ENCODE assay signal across 31 cellular contexts in the genomic region with DNA sequence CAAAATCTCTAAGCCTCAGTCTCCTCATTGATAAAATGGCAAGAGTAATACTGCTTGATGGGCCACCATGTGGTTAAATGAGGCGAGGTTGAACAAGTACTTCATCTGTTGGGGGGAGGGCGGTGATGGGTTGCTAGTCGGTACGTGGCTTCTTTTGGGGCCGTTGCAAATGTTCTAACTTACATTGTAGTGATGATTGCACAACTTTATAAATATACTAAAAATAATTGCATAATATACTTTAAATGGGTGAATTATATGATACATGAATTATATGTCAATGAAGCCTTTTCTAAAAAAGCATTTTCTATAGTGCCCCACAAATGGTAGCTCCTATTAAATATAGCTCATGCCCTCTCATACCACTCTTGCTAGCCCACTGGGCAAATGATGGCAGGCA. TPM values are rescaled to one million over a fixed set of nuclear protein-coding genes. Genes with fewer than 3 reads are reported as not detected.
DNase-seq lines count a peak whose midpoint lies in the region; ATAC-seq, FAIRE-seq and TF ChIP-seq lines count a peak whose summit lies in the region.
"Had no signal": no experiment of that assay in that cellular context is flagged by ENCODE, and none has a peak within 500 bp of the region (broad histone marks: within the 10 kb centered on the region; RNA-seq: fewer than 3 reads in every experiment).

No MANE protein-coding gene starts in this region.

- H2BK5ac ChIP-seq in IMR-90 (ENCODE audit: low read depth, low read length, poor library complexity, severe bottlenecking) = no peak overlapping the region

- H3K9me1 ChIP-seq in IMR-90 (ENCODE audit: insufficient read depth, low read length) = no peaks in the 10 kb centered on the region
- no peaks in the 10 kb centered on the region for H3K9me1 ChIP-seq in K562 (ENCODE audit: control insufficient read depth, insufficient read depth, low read length)

- no peaks in the 10 kb centered on the region for H3K27me3 ChIP-seq in IMR-90 (ENCODE audit: control insufficient read depth, insufficient read depth, low read length)
- peaks cover 0 to 17% of the 10 kb centered on the region in 2 experiments; a peak in 4 of 5 replicates for H3K27me3 ChIP-seq in K562 (ENCODE audit: control insufficient read depth in 2 of 2, insufficient read depth in 2 of 2, low read length in 2 of 2)
- no peaks in the 10 kb centered on the region for H3K27me3 ChIP-seq in esophagus muscularis mucosa
- H3K27me3 ChIP-seq: BE2C, BLaER1 had no signal

- H3K79me1 ChIP-seq in IMR-90 (ENCODE audit: low read depth in 1 of 2, low read length in 2 of 2) = no peaks in the 10 kb centered on the region

- no peak overlapping the region for H4K91ac ChIP-seq in IMR-90 (ENCODE audit: insufficient read depth, low read depth, low read length)

- TF ChIP-seq POLR2A in IMR-90 (IDR thresholded peaks at IDR 0.05; ENCODE audit: low read depth, low read length) = no peak
- TF ChIP-seq POLR2A in K562 (conservative IDR thresholded peaks at IDR 0.05) = no peak
- TF ChIP-seq POLR2A in esophagus muscularis mucosa (IDR thresholded peaks at IDR 0.05; ENCODE audit: low read depth) = no peak

- no peak overlapping the region for H2BK15ac ChIP-seq in IMR-90 (ENCODE audit: low read depth, low read length)

- POLR2A ChIA-PET in IMR-90 (lab: Charles Lee; ENCODE audit: unreplicated experiment) = no interaction called here
- POLR2A ChIA-PET in K562 (lab: Yijun Ruan, JAX) = interaction anchor here (0.9 kb wide), 1 partner anchor 17 kb away, joined by 4 read pairs; no protein-coding TSS in a partner anchor

- no peak overlapping the region for H2AK5ac ChIP-seq in IMR-90 (ENCODE audit: low read depth, low read length)

- no peak overlapping the region for H4K8ac ChIP-seq in IMR-90 (ENCODE audit: low read depth in 2 of 2, low read length in 2 of 2)

- H3K79me2 ChIP-seq in K562 (ENCODE audit: control insufficient read depth, insufficient read depth, low read length) = no peaks in the 10 kb centered on the region

- FAIRE-seq in K562 (lab: Jason Lieb, UNC) = no peak
- FAIRE-seq: A204.1, G401.6, GM12891, GM19239 had no signal

- H3K4me3 ChIP-seq in IMR-90 (ENCODE audit: insufficient read depth, low read depth, low read length) = no peak overlapping the region
- no peak overlapping the region for H3K4me3 ChIP-seq in K562
- H3K4me3 ChIP-seq in esophagus muscularis mucosa = no peak overlapping the region
- H3K4me3 ChIP-seq: BLaER1 had no signal

- no peak overlapping the region for H3K27ac Mint-ChIP-seq in osteocyte (ENCODE audit: unreplicated experiment)
- H3K27ac Mint-ChIP-seq: CD14-positive monocyte; CD4-positive, alpha-beta memory T cell; CD4-positive, CD25-positive, alpha-beta regulatory T cell had no signal

- no peak for ATAC-seq in IMR-90 (ENCODE audit: low read depth)
- ATAC-seq in K562 = no peak

- in situ Hi-C loops in IMR-90 (cut with MboI; ENCODE audit: low sequenced_read_pairs) = no loop called here
- in situ Hi-C loops in K562 (cut with MboI) = no loop called here
- in situ Hi-C loops in G401 (cut with HindIII; ENCODE audit: low sequenced_read_pairs) = no loop called here

- H3K9ac ChIP-seq in IMR-90 (ENCODE audit: low read depth, low read length) = no peak overlapping the region
- H3K9ac ChIP-seq in K562 (ENCODE audit: insufficient read depth in 1 of 2, low read depth in 2 of 2, low read length in 2 of 2) = no peak overlapping the region
- H3K9ac ChIP-seq: BLaER1 had no signal

- H3K23ac ChIP-seq in IMR-90 (ENCODE audit: low read depth, low read length) = no peak overlapping the region

- H2BK20ac ChIP-seq in IMR-90 (ENCODE audit: low read depth, low read length) = no peak overlapping the region

- no peak overlapping the region for H3K4ac ChIP-seq in IMR-90 (ENCODE audit: low read depth, low read length)

- TF ChIP-seq EP300 in K562 (IDR thresholded peaks at IDR 0.05; ENCODE audit: low read length) (no peak), esophagus muscularis mucosa (IDR thresholded peaks at IDR 0.05) (no peak)

- no peak overlapping the region for H2BK120ac ChIP-seq in IMR-90 (ENCODE audit: low read depth, low read length)

- H3K18ac ChIP-seq in IMR-90 (ENCODE audit: low read depth, low read length) = no peak overlapping the region

- H3K4me3 Mint-ChIP-seq in osteocyte (ENCODE audit: unreplicated experiment) = no peak overlapping the region
- H3K4me3 Mint-ChIP-seq: CD14-positive monocyte; CD4-positive, alpha-beta memory T cell; CD4-positive, CD25-positive, alpha-beta regulatory T cell; CD8-positive, alpha-beta memory T cell had no signal

- no peaks in the 10 kb centered on the region for H3K9me3 Mint-ChIP-seq in osteocyte (ENCODE audit: unreplicated experiment)
- H3K9me3 Mint-ChIP-seq: CD4-positive, alpha-beta memory T cell; CD8-positive, alpha-beta memory T cell had no signal

- no peaks in the 10 kb centered on the region for H3K36me3 ChIP-seq in IMR-90 (ENCODE audit: control insufficient read depth, insufficient read depth, low read length)
- H3K36me3 ChIP-seq in K562 (ENCODE audit: control insufficient read depth, insufficient read depth, low read length) = no peaks in the 10 kb centered on the region
- H3K36me3 ChIP-seq in esophagus muscularis mucosa = no peaks in the 10 kb centered on the region
- H3K36me3 ChIP-seq: BE2C, BLaER1 had no signal

- DNase-seq in IMR-90 = no peak
- peak in 1 of 4 experiments; percentile 15 for DNase-seq in K562 (ENCODE audit: extremely low read depth in 1 of 4, low spot score in 3 of 4)
- peak; percentile 24 for DNase-seq in esophagus muscularis mucosa (ENCODE audit: extremely low spot score)
- peak; percentile 11 for DNase-seq in osteocyte (ENCODE audit: extremely low spot score, unreplicated experiment)
- no peak for DNase-seq in activated CD4-positive, alpha-beta T cell treated with anti-CD3 and anti-CD28 coated beads for 48 hours
- DNase-seq in G401 (ENCODE audit: low spot score) = no peak
- DNase-seq in anterior cingulate cortex (lab: John Stamatoyannopoulos, UW) = no peak
- DNase-seq: 8988T; ACHN; BE2C; C1 segment of cervical spinal cord; CD4-positive, alpha-beta memory T cell; CD4-positive, CD25-positive, alpha-beta regulatory T cell; CD8-positive, alpha-beta memory T cell; COR-L47; DMS 273 treated with DMSO at 0.1 percent for 48 hours; DMS153; DMS53; DMS79; DND-41; EL; GF-D8 had no signal

- H2AFZ ChIP-seq in IMR-90 (replicated peaks; ENCODE audit: low read length, poor library complexity) (no peak overlapping the region), K562 (ENCODE audit: low read depth, low read length) (no peak overlapping the region)

- dilution Hi-C loops in IMR-90 (cut with HindIII; ENCODE audit: low sequenced_read_pairs, unreplicated experiment) = no loop called here

- no peaks in the 10 kb centered on the region for H3K4me1 ChIP-seq in IMR-90 (ENCODE audit: control insufficient read depth, insufficient read depth, low read length)
- no peaks in the 10 kb centered on the region for H3K4me1 ChIP-seq in K562 (replicated peaks in 1 of 2; ENCODE audit: control insufficient read depth in 2 of 2, insufficient read depth in 2 of 2, low read length in 2 of 2)
- no peaks in the 10 kb centered on the region for H3K4me1 ChIP-seq in esophagus muscularis mucosa
- H3K4me1 ChIP-seq: BE2C, BLaER1 had no signal

- peaks cover 2% of the 10 kb centered on the region for H3K27me3 Mint-ChIP-seq in osteocyte (ENCODE audit: unreplicated experiment)

- H3K4me1 Mint-ChIP-seq in osteocyte (ENCODE audit: unreplicated experiment) = no peaks in the 10 kb centered on the region
- H3K4me1 Mint-ChIP-seq: CD4-positive, alpha-beta memory T cell; CD4-positive, CD25-positive, alpha-beta regulatory T cell; CD8-positive, alpha-beta memory T cell had no signal

- H3K27ac ChIP-seq in IMR-90 (ENCODE audit: insufficient read depth, low read length) (no peak overlapping the region), K562 (ENCODE audit: extremely low read depth, low read depth, low read length) (no peak overlapping the region), esophagus muscularis mucosa (replicated peaks in 1 of 4) (no peak overlapping the region)
- H3K27ac ChIP-seq: BLaER1 had no signal

- TF ChIP-seq CTCF in IMR-90 (conservative IDR thresholded peaks at IDR 0.05; ENCODE audit: low read depth, low read length) (no peak), K562 (IDR thresholded peaks at IDR 0.05 in 2 of 3, conservative IDR thresholded peaks at IDR 0.05 in 1 of 3; ENCODE audit: insufficient read depth in 2 of 3, low read depth in 1 of 3, low read length in 3 of 3) (no peak), esophagus muscularis mucosa (IDR thresholded peaks at IDR 0.05) (no peak), osteocyte (IDR thresholded peaks at IDR 0.05) (no peak)

- H3K36me3 Mint-ChIP-seq in osteocyte (ENCODE audit: unreplicated experiment) = no peaks in the 10 kb centered on the region
- H3K36me3 Mint-ChIP-seq: CD14-positive monocyte; CD4-positive, alpha-beta memory T cell; CD4-positive, CD25-positive, alpha-beta regulatory T cell; CD8-positive, alpha-beta memory T cell had no signal

- no peak for TF ChIP-seq RAD21 in IMR-90 (IDR thresholded peaks at IDR 0.05; ENCODE audit: low read length)
- TF ChIP-seq RAD21 in K562 (CRISPR knock-in tag; conservative IDR thresholded peaks at IDR 0.05 in 1 of 2, IDR thresholded peaks at IDR 0.05 in 1 of 2) = no peak

- CTCF ChIA-PET in IMR-90 (lab: Yijun Ruan, JAX) (no interaction called here), K562 (lab: Yijun Ruan, JAX; ENCODE audit: low intra/inter-chr PET ratio) (no interaction called here)

- H3K56ac ChIP-seq in IMR-90 (ENCODE audit: extremely low read depth, insufficient read depth, low read length) = no peak overlapping the region

- intact Hi-C loops in IMR-90 (cut with micrococcal nuclease) = no loop called here
- intact Hi-C loops in K562 (cut with micrococcal nuclease) = no loop called here
- intact Hi-C loops in esophagus muscularis mucosa (cut with DNase I) = no loop called here

- no peak overlapping the region for H2AK9ac ChIP-seq in IMR-90 (replicated peaks; ENCODE audit: low read depth, low read length, poor library complexity)

- no CpG with 5 or more reads among the region's 5 CpGs for WGBS in IMR-90 (ENCODE audit: extremely low coverage in 2 of 2, insufficient read length in 1 of 2), 2 experiments
- WGBS in K562 (ENCODE audit: insufficient coverage, low coverage, missing lambda C conversion rate) = 3% methylated on average over 5 of the region's 5 CpGs
- 86% methylated on average over 5 of the region's 5 CpGs for WGBS in esophagus muscularis mucosa

- BruUV-seq in IMR-90 (replicated peaks; lab: Mats Ljungman, UMichigan) (no TSS peak), K562 (replicated peaks; lab: Mats Ljungman, UMichigan) (no TSS peak)

- H3K14ac ChIP-seq in IMR-90 (replicated peaks; ENCODE audit: low read depth, low read length) = no peak overlapping the region

- H3K9me3 ChIP-seq in IMR-90 (ENCODE audit: control insufficient read depth, insufficient read depth, low read length) (no peaks in the 10 kb centered on the region), K562 (replicated peaks; ENCODE audit: control insufficient read depth, insufficient read depth, low read depth, low read length) (no peaks in the 10 kb centered on the region), esophagus muscularis mucosa (no peaks in the 10 kb centered on the region)
- H3K9me3 ChIP-seq: BE2C, BLaER1 had no signal

- no peak overlapping the region for H4K5ac ChIP-seq in IMR-90 (ENCODE audit: low read depth, low read length)

- H4K20me1 ChIP-seq in IMR-90 (ENCODE audit: insufficient read depth, low read length) (no peaks in the 10 kb centered on the region), K562 (replicated peaks; ENCODE audit: control insufficient read depth, insufficient read depth, low read length) (no peaks in the 10 kb centered on the region)
- H4K20me1 ChIP-seq: BLaER1 had no signal

- H3K4me2 ChIP-seq in IMR-90 (ENCODE audit: low read depth, low read length) = no peak overlapping the region
- H3K4me2 ChIP-seq in K562 (ENCODE audit: insufficient read depth, low read length) = no peak overlapping the region
- H3K4me2 ChIP-seq: BLaER1 had no signal

RNA-seq across cellular contexts. Expression of a gene that starts 6.5 kb away (rescaled TPM):
- not detected in 2 replicates for total RNA-seq in IMR-90 (2012; rRNA removed)
- not detected in 2 replicates for polyA plus RNA-seq in IMR-90 (2012; rRNA removed)
- polyA plus RNA-seq in IMR-90 (2012; cell fraction: cytosol; rRNA removed) = not detected in 2 replicates
- polyA plus RNA-seq in IMR-90 (2012; cell fraction: nucleus; rRNA removed; ENCODE audit: low replicate concordance) = not detected in 2 replicates
- total RNA-seq in K562 (2011; cell fraction: chromatin; rRNA removed; ENCODE audit: low replicate concordance) = not detected in 2 replicates
- total RNA-seq in K562 (2011; cell fraction: nucleolus; rRNA removed) = not detected in 2 replicates
- total RNA-seq in K562 (2011; cell fraction: nucleoplasm; rRNA removed) = not detected in 2 replicates
- total RNA-seq in K562 (2014; rRNA removed) = not detected in 2 replicates
- not detected in 2 replicates for total RNA-seq in K562 (2014; rRNA removed; fragmentation: Illumina TruSeq; extraction: Trizol)
- not detected in 2 replicates for total RNA-seq in K562 (2015; rRNA removed; fragmentation: Illumina TruSeq; extraction: Trizol)
- total RNA-seq in K562 (2021) = not detected in 2 replicates
- not detected in 2 replicates for polyA plus RNA-seq in K562 (2011; rRNA removed)
- not detected in 2 replicates for polyA plus RNA-seq in K562 (2011; cell fraction: cytosol; rRNA removed)
- not detected in 2 replicates for polyA plus RNA-seq in K562 (2011; cell fraction: nucleus; rRNA removed)
- not detected in 2 replicates for polyA plus RNA-seq in K562 (2012)
- not detected in 2 replicates for polyA plus RNA-seq in K562 (2014; fragmentation: Illumina TruSeq; extraction: Trizol)
- polyA plus RNA-seq in K562 (2014; fragmentation: Nextera tagmentation; extraction: Ambion mirVana) = not detected
- not detected in 2 replicates for polyA plus RNA-seq in K562 (2014; rRNA removed)
- polyA minus RNA-seq in K562 (2011; rRNA and poly(A)+ RNA removed) = not detected in 2 replicates
- polyA minus RNA-seq in K562 (2011; cell fraction: cytosol; rRNA and poly(A)+ RNA removed) = not detected in 2 replicates
- not detected in 2 replicates for polyA minus RNA-seq in K562 (2011; cell fraction: nucleus; rRNA and poly(A)+ RNA removed)
- not detected for total RNA-seq in esophagus muscularis mucosa
- not detected in 2 replicates for total RNA-seq in osteocyte
- total RNA-seq in G401 (2014; rRNA removed; shearing (Covaris generic)) = not detected in 2 replicates
- total RNA-seq: CD4-positive, alpha-beta memory T cell; CD4-positive, CD25-positive, alpha-beta regulatory T cell; CD8-positive, alpha-beta memory T cell; Daoy had no signal
- polyA plus RNA-seq: AG04450; CD14-positive monocyte; CD4-positive, alpha-beta memory T cell; CD4-positive, CD25-positive, alpha-beta regulatory T cell; CD8-positive, alpha-beta memory T cell had no signal

RNA-seq across cellular contexts. Expression of a gene that starts 18.6 kb away (rescaled TPM):
- not detected in 2 replicates for total RNA-seq in IMR-90 (2012; rRNA removed)
- polyA plus RNA-seq in IMR-90 (2012; rRNA removed) = not detected in 2 replicates
- polyA plus RNA-seq in IMR-90 (2012; cell fraction: cytosol; rRNA removed) = not detected in 2 replicates
- polyA plus RNA-seq in IMR-90 (2012; cell fraction: nucleus; rRNA removed; ENCODE audit: low replicate concordance) = not detected in 2 replicates
- total RNA-seq in K562 (2011; cell fraction: chromatin; rRNA removed; ENCODE audit: low replicate concordance) = not detected in 2 replicates
- not detected in 2 replicates for total RNA-seq in K562 (2011; cell fraction: nucleolus; rRNA removed)
- total RNA-seq in K562 (2011; cell fraction: nucleoplasm; rRNA removed) = not detected in 2 replicates
- total RNA-seq in K562 (2014; rRNA removed) = not detected in 2 replicates
- total RNA-seq in K562 (2014; rRNA removed; fragmentation: Illumina TruSeq; extraction: Trizol) = not detected in 2 replicates
- total RNA-seq in K562 (2015; rRNA removed; fragmentation: Illumina TruSeq; extraction: Trizol) = not detected in 2 replicates
- not detected in 2 replicates for total RNA-seq in K562 (2021)
- polyA plus RNA-seq in K562 (2011; rRNA removed) = not detected in 2 replicates
- not detected in 2 replicates for polyA plus RNA-seq in K562 (2011; cell fraction: cytosol; rRNA removed)
- polyA plus RNA-seq in K562 (2011; cell fraction: nucleus; rRNA removed) = not detected in 2 replicates
- not detected in 2 replicates for polyA plus RNA-seq in K562 (2012)
- not detected in 2 replicates for polyA plus RNA-seq in K562 (2014; fragmentation: Illumina TruSeq; extraction: Trizol)
- polyA plus RNA-seq in K562 (2014; fragmentation: Nextera tagmentation; extraction: Ambion mirVana) = not detected
- not detected in 2 replicates for polyA plus RNA-seq in K562 (2014; rRNA removed)
- not detected in 2 replicates for polyA minus RNA-seq in K562 (2011; rRNA and poly(A)+ RNA removed)
- polyA minus RNA-seq in K562 (2011; cell fraction: cytosol; rRNA and poly(A)+ RNA removed) = not detected in 2 replicates
- not detected in 2 replicates for polyA minus RNA-seq in K562 (2011; cell fraction: nucleus; rRNA and poly(A)+ RNA removed)
- not detected for total RNA-seq in esophagus muscularis mucosa
- not detected in 2 replicates for total RNA-seq in osteocyte
- total RNA-seq in G401 (2014; rRNA removed; shearing (Covaris generic)) = not detected in 2 replicates
- total RNA-seq: A673; CD4-positive, alpha-beta memory T cell; CD4-positive, CD25-positive, alpha-beta regulatory T cell; CD8-positive, alpha-beta memory T cell; Daoy had no signal
- polyA plus RNA-seq: AG04450; CD14-positive monocyte; CD4-positive, alpha-beta memory T cell; CD4-positive, CD25-positive, alpha-beta regulatory T cell; CD8-positive, alpha-beta memory T cell had no signal

RNA-seq across cellular contexts. Expression of a gene that starts 50.8 kb away (rescaled TPM):
- not detected in 2 replicates for total RNA-seq in IMR-90 (2012; rRNA removed)
- polyA plus RNA-seq in IMR-90 (2012; rRNA removed) = not detected in 2 replicates
- not detected in 2 replicates for polyA plus RNA-seq in IMR-90 (2012; cell fraction: cytosol; rRNA removed)
- polyA plus RNA-seq in IMR-90 (2012; cell fraction: nucleus; rRNA removed; ENCODE audit: low replicate concordance) = not detected in 2 replicates
- not detected in 2 replicates for total RNA-seq in K562 (2011; cell fraction: chromatin; rRNA removed; ENCODE audit: low replicate concordance)
- not detected in 2 replicates for total RNA-seq in K562 (2011; cell fraction: nucleolus; rRNA removed)
- total RNA-seq in K562 (2011; cell fraction: nucleoplasm; rRNA removed) = not detected in 2 replicates
- not detected in 2 replicates for total RNA-seq in K562 (2014; rRNA removed)
- total RNA-seq in K562 (2014; rRNA removed; fragmentation: Illumina TruSeq; extraction: Trizol) = not detected in 2 replicates
- total RNA-seq in K562 (2015; rRNA removed; fragmentation: Illumina TruSeq; extraction: Trizol) = not detected in 2 replicates
- not detected in 2 replicates for total RNA-seq in K562 (2021)
- not detected in 2 replicates for polyA plus RNA-seq in K562 (2011; rRNA removed)
- not detected in 2 replicates for polyA plus RNA-seq in K562 (2011; cell fraction: cytosol; rRNA removed)
- polyA plus RNA-seq in K562 (2011; cell fraction: nucleus; rRNA removed) = not detected in 2 replicates
- not detected in 2 replicates for polyA plus RNA-seq in K562 (2012)
- not detected in 2 replicates for polyA plus RNA-seq in K562 (2014; fragmentation: Illumina TruSeq; extraction: Trizol)
- polyA plus RNA-seq in K562 (2014; fragmentation: Nextera tagmentation; extraction: Ambion mirVana) = not detected
- not detected in 2 replicates for polyA plus RNA-seq in K562 (2014; rRNA removed)
- not detected in 2 replicates for polyA minus RNA-seq in K562 (2011; rRNA and poly(A)+ RNA removed)
- not detected in 2 replicates for polyA minus RNA-seq in K562 (2011; cell fraction: cytosol; rRNA and poly(A)+ RNA removed)
- not detected in 2 replicates for polyA minus RNA-seq in K562 (2011; cell fraction: nucleus; rRNA and poly(A)+ RNA removed)
- total RNA-seq in esophagus muscularis mucosa = under 1 TPM in 2 of 4 donors, not detected in 2; 0.40 to 0.52 TPM
- total RNA-seq in osteocyte = not detected in 2 replicates
- total RNA-seq in G401 (2014; rRNA removed; shearing (Covaris generic)) = not detected in 2 replicates
- total RNA-seq: A673; CD4-positive, alpha-beta memory T cell; CD4-positive, CD25-positive, alpha-beta regulatory T cell; CD8-positive, alpha-beta memory T cell; Daoy had no signal
- polyA plus RNA-seq: AG04450; CD14-positive monocyte; CD4-positive, alpha-beta memory T cell; CD4-positive, CD25-positive, alpha-beta regulatory T cell; CD8-positive, alpha-beta memory T cell had no signal

Comparison
In these comparisons a context has a peak if more than half of its experiments do, and no peak if none do; other contexts are left out.
1. DNase-seq: peak in esophagus muscularis mucosa (single experiment) and osteocyte (single experiment); none in IMR-90 (single experiment), activated CD4-positive, alpha-beta T cell treated with anti-CD3 and anti-CD28 coated beads for 48 hours (single experiment), G401 (single experiment) and anterior cingulate cortex (0 of 58).